Comparison of ENCODE assay signal across 28 cellular contexts in the genomic region with DNA sequence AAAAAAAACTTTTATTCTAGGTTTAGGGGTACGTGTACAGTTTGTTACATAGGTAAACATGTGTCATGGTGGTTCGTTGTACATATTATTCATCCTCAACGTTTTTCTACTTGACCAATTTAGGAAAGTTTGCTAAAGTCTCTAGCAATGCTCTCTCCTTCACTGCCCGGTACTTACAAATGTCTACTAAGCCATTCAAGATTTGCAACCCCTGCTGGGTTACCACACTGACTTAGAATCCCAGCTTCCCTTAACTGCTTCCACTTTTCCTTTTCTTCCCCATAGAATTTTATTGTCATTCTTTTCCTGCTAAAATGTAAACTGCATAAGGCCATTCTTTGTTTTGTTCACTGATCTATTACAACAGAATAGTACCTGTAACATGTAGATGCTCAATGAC.
"Had no signal": no experiment of that assay in that cellular context is flagged by ENCODE, and none has a peak within 500 bp of the region (broad histone marks: within the 10 kb centered on the region; RNA-seq: fewer than 3 reads in every experiment).

No MANE protein-coding gene starts in this region.

- H3K36me3 ChIP-seq: ovary, right lobe of liver, sigmoid colon, stomach, thoracic aorta, thyroid gland, tibial nerve, upper lobe of left lung, vagina had no signal

- H3K27ac ChIP-seq: ovary, parathyroid adenoma, psoas muscle, right lobe of liver, sigmoid colon, stomach, thoracic aorta, thyroid gland, tibial nerve, upper lobe of left lung, vagina had no signal

- ATAC-seq: natural killer cell; psoas muscle; right cardiac atrium; right lobe of liver; stimulated activated effector memory CD8-positive, alpha-beta T cell treated with anti-CD3 and anti-CD28 coated beads, Interleukin-12 subunit alpha, Interleukin-12 subunit beta, amount 100 ng/mL, for 72 hours; stimulated activated naive B cell treated with anti-CD40 and anti-IgM and Interleukin-4, amounts not matched to agents 10 μg/mL and 1 μg/mL and 100 μg/mL, for 72 hours had no signal

- H3K9ac ChIP-seq: parathyroid adenoma had no signal

- H3K4me3 Mint-ChIP-seq: natural killer cell; nephron; stimulated activated effector memory CD8-positive, alpha-beta T cell treated with anti-CD3 and anti-CD28 coated beads, Interleukin-12 subunit alpha, Interleukin-12 subunit beta, amount 100 ng/mL, for 72 hours; stimulated activated naive B cell treated with anti-CD40 and anti-IgM and Interleukin-4, amounts not matched to agents 10 μg/mL and 1 μg/mL and 100 μg/mL, for 72 hours; stimulated activated naive CD8-positive, alpha-beta T cell treated with anti-CD3 and anti-CD28 coated beads, Interleukin-15, Interleukin-2, amounts not matched to agents 100 ng/mL and 50 ng/mL, for 24 hours had no signal

- FAIRE-seq: small intestine, urothelium cell line had no signal

- H3K4me3 ChIP-seq: ovary, psoas muscle, right lobe of liver, sigmoid colon, stomach, thoracic aorta, thyroid gland, tibial nerve, upper lobe of left lung, vagina had no signal

- H3K36me3 Mint-ChIP-seq: stimulated activated effector memory CD8-positive, alpha-beta T cell treated with anti-CD3 and anti-CD28 coated beads, Interleukin-12 subunit alpha, Interleukin-12 subunit beta, amount 100 ng/mL, for 72 hours; stimulated activated naive B cell treated with anti-CD40 and anti-IgM and Interleukin-4, amounts not matched to agents 10 μg/mL and 1 μg/mL and 100 μg/mL, for 72 hours had no signal

- H3K27me3 ChIP-seq: ovary, right lobe of liver, sigmoid colon, stomach, thyroid gland, tibial nerve, upper lobe of left lung, vagina had no signal

- H3K9me3 ChIP-seq: ovary, psoas muscle, right lobe of liver, sigmoid colon, stomach, thoracic aorta, thyroid gland, tibial nerve, upper lobe of left lung, vagina had no signal

- H3K27me3 Mint-ChIP-seq: progenitor cell of endocrine pancreas; stimulated activated naive B cell treated with anti-CD40 and anti-IgM and Interleukin-4, amounts not matched to agents 10 μg/mL and 1 μg/mL and 100 μg/mL, for 72 hours; stimulated activated naive CD8-positive, alpha-beta T cell treated with anti-CD3 and anti-CD28 coated beads, Interleukin-15, Interleukin-2, amounts not matched to agents 100 ng/mL and 50 ng/mL, for 24 hours had no signal

- H2AFZ ChIP-seq: parathyroid adenoma had no signal

- DNase-seq: natural killer cell; occipital lobe; ovary; posterior cingulate gyrus; psoas muscle; right cardiac atrium; right lobe of liver; sigmoid colon; small intestine; stimulated activated CD4-positive, alpha-beta T cell treated with anti-CD3 and anti-CD28 coated beads, Interleukin-15, amount 100 ng/mL, for 24 hours; stimulated activated CD4-positive, alpha-beta T cell treated with anti-CD3 and anti-CD28 coated beads, Interleukin-2, amount 100 ng/mL, for 24 hours; stimulated activated CD4-positive, alpha-beta T cell treated with anti-CD3 and anti-CD28 coated beads, Interleukin-2, amount 100 ng/mL, for 48 hours; stimulated activated CD4-positive, alpha-beta T cell treated with anti-CD3 and anti-CD28 coated beads, Interleukin-4, amount 100 ng/mL, for 24 hours; stimulated activated naive B cell treated with anti-CD40 and anti-IgM and Interleukin-4, amounts not matched to agents 10 μg/mL and 1 μg/mL and 100 μg/mL, for 72 hours; stimulated activated naive CD4-positive, alpha-beta T cell treated with Interleukin-2 at 50 U/mL for 16 hours; stomach; thyroid gland; trophoblast cell; upper lobe of left lung had no signal

- H3K27ac Mint-ChIP-seq: natural killer cell; nephron; progenitor cell of endocrine pancreas; stimulated activated effector memory CD8-positive, alpha-beta T cell treated with anti-CD3 and anti-CD28 coated beads, Interleukin-12 subunit alpha, Interleukin-12 subunit beta, amount 100 ng/mL, for 72 hours; stimulated activated naive B cell treated with anti-CD40 and anti-IgM and Interleukin-4, amounts not matched to agents 10 μg/mL and 1 μg/mL and 100 μg/mL, for 72 hours; stimulated activated naive CD8-positive, alpha-beta T cell treated with anti-CD3 and anti-CD28 coated beads, Interleukin-15, Interleukin-2, amounts not matched to agents 100 ng/mL and 50 ng/mL, for 24 hours had no signal

- H3K79me2 ChIP-seq: parathyroid adenoma had no signal

- H3K4me1 ChIP-seq: parathyroid adenoma, psoas muscle, right lobe of liver, sigmoid colon, stomach, thyroid gland, tibial nerve, upper lobe of left lung, vagina had no signal

- H3K4me1 Mint-ChIP-seq: natural killer cell; nephron; stimulated activated effector memory CD8-positive, alpha-beta T cell treated with anti-CD3 and anti-CD28 coated beads, Interleukin-12 subunit alpha, Interleukin-12 subunit beta, amount 100 ng/mL, for 72 hours; stimulated activated naive B cell treated with anti-CD40 and anti-IgM and Interleukin-4, amounts not matched to agents 10 μg/mL and 1 μg/mL and 100 μg/mL, for 72 hours had no signal
